In genomic region chr16:87525352-87525751, GRCh38 we compare ENCODE assay signal across 18 cellular contexts. TPM values are rescaled to one million over a fixed set of nuclear protein-coding genes. Genes with fewer than 3 reads are reported as not detected.
DNase-seq lines count a peak whose midpoint lies in the region; ATAC-seq, FAIRE-seq and TF ChIP-seq lines count a peak whose summit lies in the region.
"Had no signal": no experiment of that assay in that cellular context is flagged by ENCODE, and none has a peak within 500 bp of the region (broad histone marks: within the 10 kb centered on the region; RNA-seq: fewer than 3 reads in every experiment).

No MANE protein-coding gene starts in this region.

- H3K9me3 ChIP-seq in OCI-LY1 (ENCODE audit: low read length) (no peaks in the 10 kb centered on the region), kidney (ENCODE audit: control insufficient read depth in 1 of 2, low read length in 2 of 2) (no peaks in the 10 kb centered on the region)

- H3K9me3 Mint-ChIP-seq in activated CD4-positive, alpha-beta memory T cell treated with anti-CD3 and anti-CD28 coated beads, Interleukin-2, amount 10 ng/mL, durations not matched to agents 7 days and 5 days, result peaks cover 4% of the 10 kb centered on the region

- no peak overlapping the region for H3K27ac Mint-ChIP-seq in activated CD4-positive, alpha-beta memory T cell treated with anti-CD3 and anti-CD28 coated beads, Interleukin-2, amount 10 ng/mL, durations not matched to agents 7 days and 5 days
- H3K27ac Mint-ChIP-seq: CD4-positive, alpha-beta memory T cell had no signal

- DNase-seq in ACHN, result peak; percentile 12
- DNase-seq in bronchial epithelial cell (ENCODE audit: low read depth), result no peak
- no peak for DNase-seq in kidney
- DNase-seq in midbrain (lab: John Stamatoyannopoulos, UW), result no peak
- no peak for DNase-seq in activated CD4-positive, alpha-beta memory T cell treated with anti-CD3 and anti-CD28 coated beads, Interleukin-2, amount 10 ng/mL, durations not matched to agents 7 days and 5 days
- DNase-seq: 8988T; Calu3; CD4-positive, alpha-beta memory T cell; COR-L47; DMS53; GM23248; H7; HCEC 1CT had no signal

- H3K27ac ChIP-seq in OCI-LY1 (ENCODE audit: low read depth, low read length, poor library complexity, severe bottlenecking) (no peak overlapping the region), kidney (ENCODE audit: low read depth in 2 of 2, low read length in 2 of 2) (no peak overlapping the region)
- H3K27ac ChIP-seq: A549, GM23248 had no signal

- H3K27me3 ChIP-seq in OCI-LY1 (ENCODE audit: insufficient read depth, low read length) (no peaks in the 10 kb centered on the region; the same call in 1 of the 2 replicates), bronchial epithelial cell (ENCODE audit: control insufficient read depth, insufficient read depth, low read length) (no peaks in the 10 kb centered on the region)

- H3K27me3 Mint-ChIP-seq in activated CD4-positive, alpha-beta memory T cell treated with anti-CD3 and anti-CD28 coated beads, Interleukin-2, amount 10 ng/mL, durations not matched to agents 7 days and 5 days, result peaks cover 31% of the 10 kb centered on the region

- no peak overlapping the region for H3K9ac ChIP-seq in OCI-LY1 (ENCODE audit: low read length)
- H3K9ac ChIP-seq in kidney (ENCODE audit: low read length in 2 of 2), result no peak overlapping the region
- H3K9ac ChIP-seq: GM23248 had no signal

- H3K9me2 ChIP-seq in OCI-LY1 (ENCODE audit: low read depth, low read length), result no peaks in the 10 kb centered on the region

- in situ Hi-C loops in ACHN (cut with HindIII; ENCODE audit: low pct_ligation_motif_present, low pct_unique_long_range_greater_than_20kb, low sequenced_read_pairs), result no loop called here

- no peak for ATAC-seq in HG02623 (IDR thresholded peaks at IDR 0.05; ENCODE audit: unreplicated experiment)
- ATAC-seq: A549 had no signal

- H3K4me3 Mint-ChIP-seq in activated CD4-positive, alpha-beta memory T cell treated with anti-CD3 and anti-CD28 coated beads, Interleukin-2, amount 10 ng/mL, durations not matched to agents 7 days and 5 days, result no peak overlapping the region
- H3K4me3 Mint-ChIP-seq: CD4-positive, alpha-beta memory T cell had no signal

- H3K4me3 ChIP-seq in OCI-LY1 (ENCODE audit: low read depth, low read length, poor library complexity, severe bottlenecking) (no peak overlapping the region), bronchial epithelial cell (ENCODE audit: low read depth, low read length) (no peak overlapping the region), kidney (ENCODE audit: low read length in 2 of 2) (no peak overlapping the region)
- H3K4me3 ChIP-seq: A549, GM23248 had no signal

- FAIRE-seq in bronchial epithelial cell (lab: Jason Lieb, UNC), result peak; percentile 66
- FAIRE-seq in kidney (lab: Jason Lieb, UNC), result peak; percentile 54
- FAIRE-seq: GM12892, H1 had no signal

- H3F3A ChIP-seq in OCI-LY1 (ENCODE audit: insufficient read depth, low read length), result no peaks in the 10 kb centered on the region

- H3K4me1 ChIP-seq in OCI-LY1 (ENCODE audit: insufficient read depth, low read length, severe bottlenecking) (no peaks in the 10 kb centered on the region), kidney (ENCODE audit: control insufficient read depth in 1 of 2, insufficient read depth in 1 of 2, low read depth in 1 of 2, low read length in 2 of 2) (peaks cover 0 to 9% of the 10 kb centered on the region in 2 donors)
- H3K4me1 ChIP-seq: A549 had no signal

- POLR2A ChIA-PET in activated CD4-positive, alpha-beta memory T cell treated with anti-CD3 and anti-CD28 coated beads, Interleukin-2, amount 10 ng/mL, durations not matched to agents 7 days and 5 days (lab: Charles Lee), result no interaction called here

- intact Hi-C loops in kidney (cut with DNase I), result no loop called here

- H3K79me2 ChIP-seq in OCI-LY1 (ENCODE audit: insufficient read depth, low read length), result no peaks in the 10 kb centered on the region

- H3K4me2 ChIP-seq in OCI-LY1 (ENCODE audit: low read length), result no peak overlapping the region
- H3K4me2 ChIP-seq: A549 had no signal

- TF ChIP-seq CTCF in OCI-LY1 (IDR thresholded peaks at IDR 0.05; ENCODE audit: low read length) (0 out of 2 replicates have a peak, but pooled peaks have one; percentile 5), bronchial epithelial cell (IDR thresholded peaks at IDR 0.05; ENCODE audit: insufficient read depth, low read length, severe bottlenecking) (no peak), kidney (IDR thresholded peaks at IDR 0.05; ENCODE audit: borderline replicate concordance, extremely low read depth, insufficient read depth) (no peak)

- no peaks in the 10 kb centered on the region for H4K20me1 ChIP-seq in OCI-LY1 (ENCODE audit: insufficient read depth, low read length)

- H3K4me1 Mint-ChIP-seq in activated CD4-positive, alpha-beta memory T cell treated with anti-CD3 and anti-CD28 coated beads, Interleukin-2, amount 10 ng/mL, durations not matched to agents 7 days and 5 days, result no peaks in the 10 kb centered on the region
- H3K4me1 Mint-ChIP-seq: CD4-positive, alpha-beta memory T cell had no signal

- CTCF ChIA-PET in activated CD4-positive, alpha-beta memory T cell treated with anti-CD3 and anti-CD28 coated beads, Interleukin-2, amount 10 ng/mL, durations not matched to agents 7 days and 5 days (lab: Charles Lee), result no interaction called here

- no peaks in the 10 kb centered on the region for H3K36me3 Mint-ChIP-seq in activated CD4-positive, alpha-beta memory T cell treated with anti-CD3 and anti-CD28 coated beads, Interleukin-2, amount 10 ng/mL, durations not matched to agents 7 days and 5 days (ENCODE audit: low read depth)

- H2AFZ ChIP-seq in OCI-LY1 (ENCODE audit: low read length), result no peak overlapping the region
- H2AFZ ChIP-seq: GM23248 had no signal

- no peaks in the 10 kb centered on the region for H3K36me3 ChIP-seq in OCI-LY1 (ENCODE audit: insufficient read depth, low read length)
- H3K36me3 ChIP-seq in bronchial epithelial cell (ENCODE audit: control insufficient read depth, insufficient read depth, low read length), result no peaks in the 10 kb centered on the region
- no peaks in the 10 kb centered on the region for H3K36me3 ChIP-seq in kidney (ENCODE audit: control insufficient read depth in 1 of 2, insufficient read depth in 2 of 2, low read length in 2 of 2)

RNA-seq across cellular contexts. Expression of gene ZCCHC14, which starts 32.5 kb away (rescaled TPM):
- total RNA-seq in bronchial epithelial cell (2.9 and 4.2 TPM in 2 replicates), kidney (32.8 TPM)
- polyA plus RNA-seq in kidney (ENCODE audit: insufficient read depth, low read depth, low replicate concordance), result 6.4 TPM
- total RNA-seq in activated CD4-positive, alpha-beta memory T cell treated with anti-CD3 and anti-CD28 coated beads, Interleukin-2, amount 10 ng/mL, durations not matched to agents 7 days and 5 days, result 1 to 10 TPM; 4.2 to 5.0 TPM
